Comparison of ENCODE assay signal across 27 cellular contexts in genomic region chr3:137568880-137569279, GRCh38.
"Had no signal": no experiment of that assay in that cellular context is flagged by ENCODE, and none has a peak within 500 bp of the region (broad histone marks: within the 10 kb centered on the region; RNA-seq: fewer than 3 reads in every experiment).

No MANE protein-coding gene starts in this region.

- FAIRE-seq: urothelium cell line had no signal

- H3K27me3 ChIP-seq: stomach, suprapubic skin, testis, thyroid gland, tibial artery, tibial nerve, transverse colon, upper lobe of left lung, upper lobe of right lung, uterus, vagina had no signal

- H3K9me3 ChIP-seq: stomach, suprapubic skin, testis, thoracic aorta, thyroid gland, tibial nerve, transverse colon, upper lobe of left lung, upper lobe of right lung, uterus, vagina had no signal

- H3K4me1 ChIP-seq: stomach, suprapubic skin, testis, thyroid gland, tibial artery, tibial nerve, transverse colon, upper lobe of left lung, upper lobe of right lung, uterus, vagina had no signal

- ATAC-seq: stimulated activated effector memory CD8-positive, alpha-beta T cell treated with anti-CD3 and anti-CD28 coated beads, Interleukin-12 subunit alpha, Interleukin-12 subunit beta, amount 100 ng/mL, for 72 hours; stimulated activated memory B cell treated with anti-CD40 and anti-IgM and Interleukin-4, amounts not matched to agents 10 μg/mL and 1 μg/mL and 100 μg/mL, for 72 hours; stimulated activated naive B cell treated with anti-CD40 and anti-IgM and Interleukin-4, amounts not matched to agents 10 μg/mL and 1 μg/mL and 100 μg/mL, for 72 hours; stimulated activated naive CD8-positive, alpha-beta T cell treated with anti-CD3 and anti-CD28 coated beads, Interleukin-15, amount 100 ng/mL, for 72 hours; stimulated activated naive CD8-positive, alpha-beta T cell treated with anti-CD3 and anti-CD28 coated beads, Interleukin-15, Interleukin-2, amounts not matched to agents 100 U/mL and 50 U/mL, for 24 hours; upper lobe of right lung had no signal

- H3K36me3 ChIP-seq: stomach, suprapubic skin, thoracic aorta, thyroid gland, tibial artery, tibial nerve, transverse colon, upper lobe of left lung, upper lobe of right lung, uterus, vagina had no signal

- H3K27ac ChIP-seq: stomach, suprapubic skin, testis, thoracic aorta, thyroid gland, tibial artery, tibial nerve, transverse colon, upper lobe of left lung, upper lobe of right lung, uterus, vagina had no signal

- H3K4me3 ChIP-seq: stomach, suprapubic skin, testis, thoracic aorta, thyroid gland, tibial artery, tibial nerve, transverse colon, upper lobe of left lung, upper lobe of right lung, uterus, vagina had no signal

- DNase-seq: stimulated activated CD4-positive, alpha-beta T cell treated with anti-CD3 and anti-CD28 coated beads, Interleukin-2, amount 100 ng/mL, for 48 hours; stimulated activated CD4-positive, alpha-beta T cell treated with anti-CD3 and anti-CD28 coated beads, Interleukin-4, amount 100 ng/mL, for 1 hour; stimulated activated CD4-positive, alpha-beta T cell treated with anti-CD3 and anti-CD28 coated beads, Interleukin-4, amount 100 ng/mL, for 24 hours; stimulated activated CD4-positive, alpha-beta T cell treated with anti-CD3 and anti-CD28 coated beads, Interleukin-4, amount 100 ng/mL, for 4 hours; stimulated activated CD8-positive, alpha-beta memory T cell treated with anti-CD3 and anti-CD28 coated beads, Interleukin-4, amount 100 ng/mL, for 48 hours; stimulated activated naive B cell treated with anti-CD40 and anti-IgM and Interleukin-4, amounts not matched to agents 10 μg/mL and 1 μg/mL and 100 μg/mL, for 72 hours; stimulated activated naive CD4-positive, alpha-beta T cell; stimulated activated naive CD4-positive, alpha-beta T cell treated with Interleukin-2 at 50 U/mL for 16 hours; stimulated activated naive CD8-positive, alpha-beta T cell treated with anti-CD3 and anti-CD28 coated beads, Interleukin-15, amount 100 ng/mL, for 72 hours; stimulated activated naive CD8-positive, alpha-beta T cell treated with anti-CD3 and anti-CD28 coated beads, Interleukin-15, Interleukin-2, amounts not matched to agents 100 U/mL and 50 U/mL, for 24 hours; stomach; substantia nigra; testis; thyroid gland; tibial artery; transverse colon; trophoblast cell; upper lobe of left lung; upper lobe of right lung; uterus had no signal
